23 cellular contexts compared by ENCODE assay signal in the genomic region with DNA sequence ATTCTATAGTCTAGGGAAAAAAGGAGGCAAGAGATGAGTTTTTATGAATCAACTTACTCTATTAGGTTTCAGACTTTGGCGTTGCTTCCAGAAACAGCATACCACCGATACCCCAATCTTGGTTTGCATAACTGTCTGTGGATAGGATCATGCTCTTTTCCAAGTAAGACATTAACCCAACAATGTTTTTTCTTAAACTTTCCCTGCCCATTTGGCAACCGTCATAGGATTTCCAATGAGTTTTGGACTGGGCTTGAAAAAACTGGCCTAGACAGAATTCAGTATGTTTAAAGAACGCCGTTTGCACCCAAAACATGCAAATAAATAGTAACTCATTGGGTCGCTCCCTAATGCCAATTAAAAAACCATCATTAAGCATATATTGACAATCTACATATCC.
A peak's percentile ranks its signal among the peaks of the same experiment; 100 is the strongest.
DNase-seq lines count a peak whose midpoint lies in the region; ATAC-seq, FAIRE-seq and TF ChIP-seq lines count a peak whose summit lies in the region.
"Had no signal": no experiment of that assay in that cellular context is flagged by ENCODE, and none has a peak within 500 bp of the region (broad histone marks: within the 10 kb centered on the region; RNA-seq: fewer than 3 reads in every experiment).

No MANE protein-coding gene starts in this region.

- H3K36me3 ChIP-seq in cardiac muscle cell (no peaks in the 10 kb centered on the region), astrocyte (ENCODE audit: insufficient read depth, low read length) (peaks cover 7% of the 10 kb centered on the region)

- H3K4me2 ChIP-seq in astrocyte (ENCODE audit: low read length), result no peak overlapping the region
- H3K4me2 ChIP-seq: A549; BLaER1 treated with 17β-estradiol and CSF1 and Interleukin-3, amounts not matched to agents 10 nM and 100 nM had no signal

- DNase-seq in cardiac muscle cell (ENCODE audit: low read depth in 1 of 2, low spot score in 1 of 2) (no peak), right cardiac atrium (no peak), GM19239 (ENCODE audit: insufficient read length, low spot score) (no peak), astrocyte (ENCODE audit: low read depth) (no peak), progenitor cell of endocrine pancreas (ENCODE audit: low spot score, unreplicated experiment) (no peak), NOMO-1 (lab: John Stamatoyannopoulos, UW; ENCODE audit: unreplicated experiment in 2 of 2) (no peak), activated T-cell treated with anti-CD3 and anti-CD28 coated beads for 4 hours (no peak)
- DNase-seq: AML-193; Caco-2; Calu3; CD4-positive, alpha-beta T cell; CD8-positive, alpha-beta T cell; DMS79 treated with DMSO at 0.1 percent for 48 hours; GF-D8 had no signal

- H3K4me1 ChIP-seq in cardiac muscle cell (ENCODE audit: low read depth) (peaks cover 100% of the 10 kb centered on the region), right cardiac atrium (ENCODE audit: control insufficient read depth, insufficient read depth, low read length) (peaks cover 2% of the 10 kb centered on the region), astrocyte (ENCODE audit: insufficient read depth, low read length) (peaks cover 4% of the 10 kb centered on the region)
- H3K4me1 ChIP-seq: A549; BLaER1 treated with 17β-estradiol and CSF1 and Interleukin-3, amounts not matched to agents 10 nM and 100 nM; Caco-2 had no signal

- H3K4me3 Mint-ChIP-seq in astrocyte (ENCODE audit: unreplicated experiment), result no peak overlapping the region
- H3K4me3 Mint-ChIP-seq in progenitor cell of endocrine pancreas (ENCODE audit: low read depth), result no peak overlapping the region
- H3K4me3 Mint-ChIP-seq: B cell; CD4-positive, alpha-beta T cell; CD8-positive, alpha-beta T cell had no signal

- H3K27ac ChIP-seq in cardiac muscle cell, result peak overlapping the region; percentile 95
- no peak overlapping the region for H3K27ac ChIP-seq in right cardiac atrium (ENCODE audit: low read length)
- no peak overlapping the region for H3K27ac ChIP-seq in astrocyte (ENCODE audit: low read depth, low read length)
- H3K27ac ChIP-seq: 22Rv1; A549; BLaER1 treated with 17β-estradiol and CSF1 and Interleukin-3, amounts not matched to agents 10 nM and 100 nM; C4-2B had no signal

- H3K27ac Mint-ChIP-seq in astrocyte (ENCODE audit: unreplicated experiment), result no peak overlapping the region
- peak overlapping the region; percentile 14 for H3K27ac Mint-ChIP-seq in progenitor cell of endocrine pancreas
- H3K27ac Mint-ChIP-seq: B cell; CD4-positive, alpha-beta T cell; CD8-positive, alpha-beta T cell had no signal

- H3K36me3 Mint-ChIP-seq in astrocyte (ENCODE audit: low read depth, unreplicated experiment) (peaks cover 14% of the 10 kb centered on the region), progenitor cell of endocrine pancreas (ENCODE audit: insufficient read depth) (peaks cover 11% of the 10 kb centered on the region)

- no peaks in the 10 kb centered on the region for H3K27me3 Mint-ChIP-seq in astrocyte (ENCODE audit: low read depth, unreplicated experiment)
- H3K27me3 Mint-ChIP-seq in progenitor cell of endocrine pancreas, result no peaks in the 10 kb centered on the region
- H3K27me3 Mint-ChIP-seq: B cell; CD4-positive, alpha-beta T cell had no signal

- H3K4me1 Mint-ChIP-seq in astrocyte (ENCODE audit: low read depth, unreplicated experiment) (peaks cover 14% of the 10 kb centered on the region), progenitor cell of endocrine pancreas (ENCODE audit: low read depth) (no peaks in the 10 kb centered on the region)
- H3K4me1 Mint-ChIP-seq: B cell had no signal

- no peak overlapping the region for H2AFZ ChIP-seq in astrocyte (ENCODE audit: low read depth, low read length)

- H3K9ac ChIP-seq in astrocyte (ENCODE audit: low read length), result no peak overlapping the region
- H3K9ac ChIP-seq: BLaER1 treated with 17β-estradiol and CSF1 and Interleukin-3, amounts not matched to agents 10 nM and 100 nM had no signal

- H3K9me3 Mint-ChIP-seq in astrocyte (ENCODE audit: unreplicated experiment) (no peaks in the 10 kb centered on the region), progenitor cell of endocrine pancreas (ENCODE audit: low read depth) (no peaks in the 10 kb centered on the region)
- H3K9me3 Mint-ChIP-seq: CD4-positive, alpha-beta T cell; CD8-positive, alpha-beta T cell had no signal

- H3K4me3 ChIP-seq in cardiac muscle cell (no peak overlapping the region), right cardiac atrium (ENCODE audit: low read length) (no peak overlapping the region), astrocyte (ENCODE audit: insufficient read depth, low read depth, low read length) (no peak overlapping the region)
- H3K4me3 ChIP-seq: A549; BLaER1 treated with 17β-estradiol and CSF1 and Interleukin-3, amounts not matched to agents 10 nM and 100 nM had no signal

- peaks cover 48% of the 10 kb centered on the region for H4K20me1 ChIP-seq in astrocyte (ENCODE audit: insufficient read depth, low read length)

- ATAC-seq in right cardiac atrium (no peak), HG02759 (IDR thresholded peaks at IDR 0.05; ENCODE audit: unreplicated experiment) (no peak)
- ATAC-seq: A549; CD8-positive, alpha-beta T cell had no signal

- no peaks in the 10 kb centered on the region for H3K9me3 ChIP-seq in cardiac muscle cell (ENCODE audit: low read depth)
- no peaks in the 10 kb centered on the region for H3K9me3 ChIP-seq in right cardiac atrium (ENCODE audit: control insufficient read depth, low read length)
- no peaks in the 10 kb centered on the region for H3K9me3 ChIP-seq in astrocyte (ENCODE audit: insufficient read depth, low read depth, low read length)
- H3K9me3 ChIP-seq: A549, Caco-2 had no signal

- intact Hi-C loops in right cardiac atrium (cut with DNase I), result no loop called here

- FAIRE-seq in GM19239 (lab: Jason Lieb, UNC) (peak; percentile 4), astrocyte (lab: Jason Lieb, UNC) (peak; percentile 68)
- FAIRE-seq: A549, D721Med, G401.6, GM12891 had no signal

- H3K79me2 ChIP-seq in astrocyte (ENCODE audit: insufficient read depth, low read length), result peaks cover 4% of the 10 kb centered on the region

- H3K27me3 ChIP-seq in cardiac muscle cell, result no peaks in the 10 kb centered on the region
- H3K27me3 ChIP-seq in right cardiac atrium (ENCODE audit: control insufficient read depth, insufficient read depth), result no peaks in the 10 kb centered on the region
- H3K27me3 ChIP-seq in astrocyte (ENCODE audit: insufficient read depth, low read length), result no peaks in the 10 kb centered on the region
- H3K27me3 ChIP-seq: BLaER1 treated with 17β-estradiol and CSF1 and Interleukin-3, amounts not matched to agents 10 nM and 100 nM had no signal

- TF ChIP-seq CTCF in cardiac muscle cell (IDR thresholded peaks at IDR 0.05; ENCODE audit: low read depth, low read length) (no peak), astrocyte (IDR thresholded peaks at IDR 0.05; ENCODE audit: insufficient read depth, low read depth, low read length) (no peak), progenitor cell of endocrine pancreas (IDR thresholded peaks at IDR 0.05; ENCODE audit: unreplicated experiment) (no peak)

- 51% methylated on average over 6 of the region's 6 CpGs for WGBS in right cardiac atrium
